In the genomic region with DNA sequence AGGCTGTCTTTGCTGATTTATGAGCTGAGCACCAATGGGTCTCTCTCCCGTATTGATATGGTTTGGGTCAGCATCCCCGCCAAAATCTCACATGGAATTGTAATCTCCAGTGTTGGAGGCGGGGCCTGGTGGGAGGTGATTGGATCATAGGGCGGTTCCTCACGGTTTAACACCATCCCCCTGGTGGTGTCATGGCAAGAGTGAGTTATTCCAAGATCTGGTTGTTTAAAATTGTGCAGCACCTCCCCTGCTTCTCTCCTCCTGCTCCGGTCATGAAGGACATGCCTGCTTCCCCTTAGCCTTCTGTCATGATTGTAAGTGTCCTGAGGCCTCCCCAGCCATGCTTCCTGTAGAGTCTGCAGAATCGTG, we compare ENCODE assay signal across 9 cellular contexts. TPM values are rescaled to one million over a fixed set of nuclear protein-coding genes. Genes with fewer than 3 reads are reported as not detected.
"Had no signal": no experiment of that assay in that cellular context is flagged by ENCODE, and none has a peak within 500 bp of the region (broad histone marks: within the 10 kb centered on the region; RNA-seq: fewer than 3 reads in every experiment).

No MANE protein-coding gene starts in this region.

RNA-seq across cellular contexts. Expression of gene IFNA1, which starts 5.2 kb away (rescaled TPM):
- total RNA-seq: HepG2, HT1080, IMR-90, NCI-H460, PC-9, Peyer's patch, Right ventricle myocardium inferior, RPMI7951, SJCRH30 had no signal
- polyA plus RNA-seq: HepG2, IMR-90 had no signal

RNA-seq across cellular contexts. Expression of gene IFNA8, which starts 26.1 kb away (rescaled TPM):
- total RNA-seq: HepG2, HT1080, IMR-90, NCI-H460, PC-9, Peyer's patch, Right ventricle myocardium inferior, RPMI7951, SJCRH30 had no signal
- polyA plus RNA-seq: HepG2, IMR-90 had no signal

RNA-seq across cellular contexts. Expression of gene IFNE, which starts 47.1 kb away (rescaled TPM):
- total RNA-seq: HepG2, Right ventricle myocardium inferior, SJCRH30 had no signal
- polyA plus RNA-seq: HepG2 had no signal

RNA-seq across cellular contexts. Expression of gene IFNA2, which starts 49.8 kb away (rescaled TPM):
- total RNA-seq: HepG2, HT1080, IMR-90, NCI-H460, PC-9, Peyer's patch, Right ventricle myocardium inferior, RPMI7951, SJCRH30 had no signal
- polyA plus RNA-seq: HepG2, IMR-90 had no signal
